ENCODE assay signal across 1 cellular context in the genomic region with DNA sequence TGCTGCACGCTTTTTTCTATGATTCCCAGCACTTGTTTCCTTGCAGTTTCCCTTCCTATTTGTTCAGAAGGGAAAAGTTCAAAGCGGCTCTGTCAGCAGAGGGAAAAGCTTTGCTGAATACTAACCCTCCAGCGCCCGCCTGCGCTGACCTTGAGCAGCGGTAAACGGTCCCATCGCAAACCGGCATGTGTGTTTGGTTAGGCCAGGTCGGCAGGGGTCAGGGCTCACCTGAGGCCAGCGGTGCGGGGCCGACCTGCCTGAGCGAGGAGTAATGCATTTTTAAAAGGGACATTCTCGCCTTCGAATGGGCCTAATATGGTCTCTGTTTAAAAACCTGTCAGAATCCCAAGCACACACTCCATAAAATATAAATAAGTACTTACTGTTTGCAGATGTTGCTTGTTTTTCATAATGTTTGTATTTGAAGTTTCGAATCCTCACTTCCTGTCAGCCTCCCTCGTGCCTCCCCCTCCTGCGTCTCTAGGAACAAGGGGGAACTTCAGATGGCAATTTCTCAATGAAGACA.
A peak's percentile ranks its signal among the peaks of the same experiment; 100 is the strongest.
TF ChIP-seq lines count a peak whose summit lies in the region.

No MANE protein-coding gene starts in this region.

TF ChIP-seq in HepG2, 621 proteins besides CTCF, POLR2A, EP300 and RAD21 (continued from another document and continues in another):
- TF ChIP-seq, protein P1, sequence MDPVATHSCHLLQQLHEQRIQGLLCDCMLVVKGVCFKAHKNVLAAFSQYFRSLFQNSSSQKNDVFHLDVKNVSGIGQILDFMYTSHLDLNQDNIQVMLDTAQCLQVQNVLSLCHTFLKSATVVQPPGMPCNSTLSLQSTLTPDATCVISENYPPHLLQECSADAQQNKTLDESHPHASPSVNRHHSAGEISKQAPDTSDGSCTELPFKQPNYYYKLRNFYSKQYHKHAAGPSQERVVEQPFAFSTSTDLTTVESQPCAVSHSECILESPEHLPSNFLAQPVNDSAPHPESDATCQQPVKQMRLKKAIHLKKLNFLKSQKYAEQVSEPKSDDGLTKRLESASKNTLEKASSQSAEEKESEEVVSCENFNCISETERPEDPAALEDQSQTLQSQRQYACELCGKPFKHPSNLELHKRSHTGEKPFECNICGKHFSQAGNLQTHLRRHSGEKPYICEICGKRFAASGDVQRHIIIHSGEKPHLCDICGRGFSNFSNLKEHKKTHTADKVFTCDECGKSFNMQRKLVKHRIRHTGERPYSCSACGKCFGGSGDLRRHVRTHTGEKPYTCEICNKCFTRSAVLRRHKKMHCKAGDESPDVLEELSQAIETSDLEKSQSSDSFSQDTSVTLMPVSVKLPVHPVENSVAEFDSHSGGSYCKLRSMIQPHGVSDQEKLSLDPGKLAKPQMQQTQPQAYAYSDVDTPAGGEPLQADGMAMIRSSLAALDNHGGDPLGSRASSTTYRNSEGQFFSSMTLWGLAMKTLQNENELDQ (CRISPR knock-in tag; IDR thresholded peaks at IDR 0.05; ENCODE audit: borderline replicate concordance) = no peak
- TF ChIP-seq ZNF3 (CRISPR knock-in tag; IDR thresholded peaks at IDR 0.05) (no peak), ZFX (CRISPR knock-in tag; IDR thresholded peaks at IDR 0.05; ENCODE audit: low read depth) (peak; percentile 92), JUN (CRISPR knock-in tag; IDR thresholded peaks at IDR 0.05) (peak; percentile 85), MXD4 (CRISPR knock-in tag; IDR thresholded peaks at IDR 0.05) (peak; percentile 55; the same call in 1 of the 2 replicates), ZNF549 (CRISPR knock-in tag; IDR thresholded peaks at IDR 0.05) (no peak), ZFP36L2 (CRISPR knock-in tag; IDR thresholded peaks at IDR 0.05) (peak; percentile 67; the same call in 1 of the 2 replicates), SNAPC2 (CRISPR knock-in tag; IDR thresholded peaks at IDR 0.05) (no peak; the same call in 1 of the 2 replicates), ZFP82 (CRISPR knock-in tag; IDR thresholded peaks at IDR 0.05; ENCODE audit: borderline replicate concordance) (no peak), PHF8 (CRISPR knock-in tag; IDR thresholded peaks at IDR 0.05) (peak; percentile 66), KAT2B (IDR thresholded peaks at IDR 0.05; ENCODE audit: borderline replicate concordance, low read depth, low read length) (no peak), NFATC3 (CRISPR knock-in tag; IDR thresholded peaks at IDR 0.05) (no peak), SOX5 (CRISPR knock-in tag; IDR thresholded peaks at IDR 0.05; ENCODE audit: borderline replicate concordance) (peak; percentile 92), ZNF550 (CRISPR knock-in tag; IDR thresholded peaks at IDR 0.05; ENCODE audit: borderline replicate concordance) (no peak), SNRNP70 (IDR thresholded peaks at IDR 0.05; ENCODE audit: low read depth, low read length) (no peak), ZBTB7A (CRISPR knock-in tag; IDR thresholded peaks at IDR 0.05) (peak; percentile 32; the same call in 1 of the 2 replicates), ELF3 (CRISPR knock-in tag; IDR thresholded peaks at IDR 0.05) (peak; percentile 90), YEATS4 (CRISPR knock-in tag; IDR thresholded peaks at IDR 0.05; ENCODE audit: borderline replicate concordance) (peak; percentile 95), SCMH1 (CRISPR knock-in tag; IDR thresholded peaks at IDR 0.05; ENCODE audit: borderline replicate concordance) (no peak), U2AF2 (IDR thresholded peaks at IDR 0.05; ENCODE audit: low read depth, low read length) (peak; percentile 79; the same call in 1 of the 2 replicates), TMF1 (CRISPR knock-in tag; IDR thresholded peaks at IDR 0.05; ENCODE audit: low read depth) (0 out of 2 replicates have a peak, but pooled peaks have one; percentile 41), NAIF1 (CRISPR knock-in tag; IDR thresholded peaks at IDR 0.05; ENCODE audit: borderline replicate concordance) (peak; percentile 73; the same call in 1 of the 2 replicates), ZNF263 (CRISPR knock-in tag; IDR thresholded peaks at IDR 0.05) (peak; percentile 70; the same call in 1 of the 2 replicates), CHCHD3 (CRISPR knock-in tag; IDR thresholded peaks at IDR 0.05) (peak; percentile 83; the same call in 1 of the 2 replicates), PRMT3 (CRISPR knock-in tag; IDR thresholded peaks at IDR 0.05; ENCODE audit: borderline replicate concordance, low read depth) (no peak), ZNF383 (CRISPR knock-in tag; IDR thresholded peaks at IDR 0.05; ENCODE audit: borderline replicate concordance) (peak; percentile 79; the same call in 1 of the 2 replicates)
- TF ChIP-seq, protein P2, sequence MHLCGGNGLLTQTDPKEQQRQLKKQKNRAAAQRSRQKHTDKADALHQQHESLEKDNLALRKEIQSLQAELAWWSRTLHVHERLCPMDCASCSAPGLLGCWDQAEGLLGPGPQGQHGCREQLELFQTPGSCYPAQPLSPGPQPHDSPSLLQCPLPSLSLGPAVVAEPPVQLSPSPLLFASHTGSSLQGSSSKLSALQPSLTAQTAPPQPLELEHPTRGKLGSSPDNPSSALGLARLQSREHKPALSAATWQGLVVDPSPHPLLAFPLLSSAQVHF (CRISPR knock-in tag; IDR thresholded peaks at IDR 0.05) = no peak
- TF ChIP-seq, protein P3, sequence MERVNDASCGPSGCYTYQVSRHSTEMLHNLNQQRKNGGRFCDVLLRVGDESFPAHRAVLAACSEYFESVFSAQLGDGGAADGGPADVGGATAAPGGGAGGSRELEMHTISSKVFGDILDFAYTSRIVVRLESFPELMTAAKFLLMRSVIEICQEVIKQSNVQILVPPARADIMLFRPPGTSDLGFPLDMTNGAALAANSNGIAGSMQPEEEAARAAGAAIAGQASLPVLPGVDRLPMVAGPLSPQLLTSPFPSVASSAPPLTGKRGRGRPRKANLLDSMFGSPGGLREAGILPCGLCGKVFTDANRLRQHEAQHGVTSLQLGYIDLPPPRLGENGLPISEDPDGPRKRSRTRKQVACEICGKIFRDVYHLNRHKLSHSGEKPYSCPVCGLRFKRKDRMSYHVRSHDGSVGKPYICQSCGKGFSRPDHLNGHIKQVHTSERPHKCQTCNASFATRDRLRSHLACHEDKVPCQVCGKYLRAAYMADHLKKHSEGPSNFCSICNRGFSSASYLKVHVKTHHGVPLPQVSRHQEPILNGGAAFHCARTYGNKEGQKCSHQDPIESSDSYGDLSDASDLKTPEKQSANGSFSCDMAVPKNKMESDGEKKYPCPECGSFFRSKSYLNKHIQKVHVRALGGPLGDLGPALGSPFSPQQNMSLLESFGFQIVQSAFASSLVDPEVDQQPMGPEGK (CRISPR knock-in tag; IDR thresholded peaks at IDR 0.05) = peak; percentile 94
- TF ChIP-seq, protein P4, sequence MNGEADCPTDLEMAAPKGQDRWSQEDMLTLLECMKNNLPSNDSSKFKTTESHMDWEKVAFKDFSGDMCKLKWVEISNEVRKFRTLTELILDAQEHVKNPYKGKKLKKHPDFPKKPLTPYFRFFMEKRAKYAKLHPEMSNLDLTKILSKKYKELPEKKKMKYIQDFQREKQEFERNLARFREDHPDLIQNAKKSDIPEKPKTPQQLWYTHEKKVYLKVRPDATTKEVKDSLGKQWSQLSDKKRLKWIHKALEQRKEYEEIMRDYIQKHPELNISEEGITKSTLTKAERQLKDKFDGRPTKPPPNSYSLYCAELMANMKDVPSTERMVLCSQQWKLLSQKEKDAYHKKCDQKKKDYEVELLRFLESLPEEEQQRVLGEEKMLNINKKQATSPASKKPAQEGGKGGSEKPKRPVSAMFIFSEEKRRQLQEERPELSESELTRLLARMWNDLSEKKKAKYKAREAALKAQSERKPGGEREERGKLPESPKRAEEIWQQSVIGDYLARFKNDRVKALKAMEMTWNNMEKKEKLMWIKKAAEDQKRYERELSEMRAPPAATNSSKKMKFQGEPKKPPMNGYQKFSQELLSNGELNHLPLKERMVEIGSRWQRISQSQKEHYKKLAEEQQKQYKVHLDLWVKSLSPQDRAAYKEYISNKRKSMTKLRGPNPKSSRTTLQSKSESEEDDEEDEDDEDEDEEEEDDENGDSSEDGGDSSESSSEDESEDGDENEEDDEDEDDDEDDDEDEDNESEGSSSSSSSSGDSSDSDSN (CRISPR knock-in tag; IDR thresholded peaks at IDR 0.05) = peak; percentile 71
- TF ChIP-seq, protein P5, sequence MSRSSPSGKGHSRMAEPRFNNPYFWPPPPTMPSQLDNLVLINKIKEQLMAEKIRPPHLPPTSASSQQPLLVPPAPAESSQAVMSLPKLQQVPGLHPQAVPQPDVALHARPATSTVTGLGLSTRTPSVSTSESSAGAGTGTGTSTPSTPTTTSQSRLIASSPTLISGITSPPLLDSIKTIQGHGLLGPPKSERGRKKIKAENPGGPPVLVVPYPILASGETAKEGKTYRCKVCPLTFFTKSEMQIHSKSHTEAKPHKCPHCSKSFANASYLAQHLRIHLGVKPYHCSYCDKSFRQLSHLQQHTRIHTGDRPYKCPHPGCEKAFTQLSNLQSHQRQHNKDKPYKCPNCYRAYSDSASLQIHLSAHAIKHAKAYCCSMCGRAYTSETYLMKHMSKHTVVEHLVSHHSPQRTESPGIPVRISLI (CRISPR knock-in tag; IDR thresholded peaks at IDR 0.05; ENCODE audit: borderline replicate concordance) = peak; percentile 86
- TF ChIP-seq, protein P6, sequence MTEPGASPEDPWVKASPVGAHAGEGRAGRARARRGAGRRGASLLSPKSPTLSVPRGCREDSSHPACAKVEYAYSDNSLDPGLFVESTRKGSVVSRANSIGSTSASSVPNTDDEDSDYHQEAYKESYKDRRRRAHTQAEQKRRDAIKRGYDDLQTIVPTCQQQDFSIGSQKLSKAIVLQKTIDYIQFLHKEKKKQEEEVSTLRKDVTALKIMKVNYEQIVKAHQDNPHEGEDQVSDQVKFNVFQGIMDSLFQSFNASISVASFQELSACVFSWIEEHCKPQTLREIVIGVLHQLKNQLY (CRISPR knock-in tag; IDR thresholded peaks at IDR 0.05) = peak; percentile 87
- TF ChIP-seq, protein P7, sequence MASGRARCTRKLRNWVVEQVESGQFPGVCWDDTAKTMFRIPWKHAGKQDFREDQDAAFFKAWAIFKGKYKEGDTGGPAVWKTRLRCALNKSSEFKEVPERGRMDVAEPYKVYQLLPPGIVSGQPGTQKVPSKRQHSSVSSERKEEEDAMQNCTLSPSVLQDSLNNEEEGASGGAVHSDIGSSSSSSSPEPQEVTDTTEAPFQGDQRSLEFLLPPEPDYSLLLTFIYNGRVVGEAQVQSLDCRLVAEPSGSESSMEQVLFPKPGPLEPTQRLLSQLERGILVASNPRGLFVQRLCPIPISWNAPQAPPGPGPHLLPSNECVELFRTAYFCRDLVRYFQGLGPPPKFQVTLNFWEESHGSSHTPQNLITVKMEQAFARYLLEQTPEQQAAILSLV (CRISPR knock-in tag; IDR thresholded peaks at IDR 0.05; ENCODE audit: borderline replicate concordance) = peak; percentile 76; the same call in 1 of the 2 replicates
- TF ChIP-seq, protein P8, sequence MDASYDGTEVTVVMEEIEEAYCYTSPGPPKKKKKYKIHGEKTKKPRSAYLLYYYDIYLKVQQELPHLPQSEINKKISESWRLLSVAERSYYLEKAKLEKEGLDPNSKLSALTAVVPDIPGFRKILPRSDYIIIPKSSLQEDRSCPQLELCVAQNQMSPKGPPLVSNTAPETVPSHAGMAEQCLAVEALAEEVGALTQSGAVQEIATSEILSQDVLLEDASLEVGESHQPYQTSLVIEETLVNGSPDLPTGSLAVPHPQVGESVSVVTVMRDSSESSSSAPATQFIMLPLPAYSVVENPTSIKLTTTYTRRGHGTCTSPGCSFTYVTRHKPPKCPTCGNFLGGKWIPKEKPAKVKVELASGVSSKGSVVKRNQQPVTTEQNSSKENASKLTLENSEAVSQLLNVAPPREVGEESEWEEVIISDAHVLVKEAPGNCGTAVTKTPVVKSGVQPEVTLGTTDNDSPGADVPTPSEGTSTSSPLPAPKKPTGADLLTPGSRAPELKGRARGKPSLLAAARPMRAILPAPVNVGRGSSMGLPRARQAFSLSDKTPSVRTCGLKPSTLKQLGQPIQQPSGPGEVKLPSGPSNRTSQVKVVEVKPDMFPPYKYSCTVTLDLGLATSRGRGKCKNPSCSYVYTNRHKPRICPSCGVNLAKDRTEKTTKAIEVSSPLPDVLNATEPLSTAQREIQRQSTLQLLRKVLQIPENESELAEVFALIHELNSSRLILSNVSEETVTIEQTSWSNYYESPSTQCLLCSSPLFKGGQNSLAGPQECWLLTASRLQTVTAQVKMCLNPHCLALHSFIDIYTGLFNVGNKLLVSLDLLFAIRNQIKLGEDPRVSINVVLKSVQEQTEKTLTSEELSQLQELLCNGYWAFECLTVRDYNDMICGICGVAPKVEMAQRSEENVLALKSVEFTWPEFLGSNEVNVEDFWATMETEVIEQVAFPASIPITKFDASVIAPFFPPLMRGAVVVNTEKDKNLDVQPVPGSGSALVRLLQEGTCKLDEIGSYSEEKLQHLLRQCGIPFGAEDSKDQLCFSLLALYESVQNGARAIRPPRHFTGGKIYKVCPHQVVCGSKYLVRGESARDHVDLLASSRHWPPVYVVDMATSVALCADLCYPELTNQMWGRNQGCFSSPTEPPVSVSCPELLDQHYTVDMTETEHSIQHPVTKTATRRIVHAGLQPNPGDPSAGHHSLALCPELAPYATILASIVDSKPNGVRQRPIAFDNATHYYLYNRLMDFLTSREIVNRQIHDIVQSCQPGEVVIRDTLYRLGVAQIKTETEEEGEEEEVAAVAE (CRISPR knock-in tag; IDR thresholded peaks at IDR 0.05; ENCODE audit: borderline replicate concordance) = 0 out of 2 replicates have a peak, but pooled peaks have one; percentile 50
- TF ChIP-seq, protein P9, sequence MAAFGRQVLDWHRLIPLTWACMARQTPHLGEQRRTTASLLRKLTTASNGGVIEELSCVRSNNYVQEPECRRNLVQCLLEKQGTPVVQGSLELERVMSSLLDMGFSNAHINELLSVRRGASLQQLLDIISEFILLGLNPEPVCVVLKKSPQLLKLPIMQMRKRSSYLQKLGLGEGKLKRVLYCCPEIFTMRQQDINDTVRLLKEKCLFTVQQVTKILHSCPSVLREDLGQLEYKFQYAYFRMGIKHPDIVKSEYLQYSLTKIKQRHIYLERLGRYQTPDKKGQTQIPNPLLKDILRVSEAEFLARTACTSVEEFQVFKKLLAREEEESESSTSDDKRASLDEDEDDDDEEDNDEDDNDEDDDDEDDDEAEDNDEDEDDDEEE (CRISPR knock-in tag; IDR thresholded peaks at IDR 0.05) = no peak
- TF ChIP-seq, protein P10, sequence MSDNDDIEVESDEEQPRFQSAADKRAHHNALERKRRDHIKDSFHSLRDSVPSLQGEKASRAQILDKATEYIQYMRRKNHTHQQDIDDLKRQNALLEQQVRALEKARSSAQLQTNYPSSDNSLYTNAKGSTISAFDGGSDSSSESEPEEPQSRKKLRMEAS (IDR thresholded peaks at IDR 0.05) = peak; percentile 91
- TF ChIP-seq, protein P11, sequence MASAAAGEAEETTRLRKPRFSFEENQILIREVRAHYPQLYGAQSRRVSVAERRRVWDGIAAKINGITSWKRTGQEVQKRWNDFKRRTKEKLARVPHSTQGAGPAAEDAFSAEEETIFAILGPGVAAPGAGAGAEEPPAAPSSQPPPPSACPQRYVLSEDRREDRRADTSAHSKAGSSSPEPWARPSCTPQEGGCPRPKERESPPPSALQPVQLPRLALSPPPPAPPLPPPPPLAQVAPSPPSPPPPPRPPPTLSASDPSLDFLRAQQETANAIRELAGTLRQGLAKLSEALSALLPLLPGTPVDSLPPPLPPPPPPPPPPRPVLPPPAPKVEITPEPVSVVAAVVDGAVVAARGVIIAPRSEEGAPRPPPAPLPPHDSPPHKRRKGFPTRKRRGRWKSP (CRISPR knock-in tag; IDR thresholded peaks at IDR 0.05) = peak; percentile 88
